ENCODE assay signal across 8 cellular contexts in genomic region chr9:14993891-14994554, GRCh38.
A peak's percentile ranks its signal among the peaks of the same experiment; 100 is the strongest.
DNase-seq lines count a peak whose midpoint lies in the region; ATAC-seq and TF ChIP-seq lines count a peak whose summit lies in the region.

No MANE protein-coding gene starts in this region.

- H3K27me3 ChIP-seq in fibroblast of lung (ENCODE audit: control insufficient read depth, insufficient read depth, low read length) (no peaks in the 10 kb centered on the region), sigmoid colon (no peaks in the 10 kb centered on the region)

- no peaks in the 10 kb centered on the region for H3K9me3 ChIP-seq in fibroblast of lung (ENCODE audit: control insufficient read depth, insufficient read depth, low read depth, low read length)
- no peaks in the 10 kb centered on the region for H3K9me3 ChIP-seq in sigmoid colon

- no peaks in the 10 kb centered on the region for H3K36me3 ChIP-seq in fibroblast of lung (ENCODE audit: control insufficient read depth, insufficient read depth, low read length)
- no peaks in the 10 kb centered on the region for H3K36me3 ChIP-seq in sigmoid colon

- H3K4me3 ChIP-seq in fibroblast of lung (replicated peaks in 1 of 4; ENCODE audit: control extremely low read depth in 1 of 4, insufficient read depth in 1 of 4, low read depth in 3 of 4, low read length in 4 of 4): peak overlapping the region; percentile 53 to 84 (median 64)
- H3K4me3 ChIP-seq in sigmoid colon: peak overlapping the region in 3 of 4 donors; percentile 57 to 62 (median 60)

- TF ChIP-seq EP300 in sigmoid colon (IDR thresholded peaks at IDR 0.05): no peak

- no peaks in the 10 kb centered on the region for H3K79me2 ChIP-seq in fibroblast of lung (ENCODE audit: control insufficient read depth, insufficient read depth, low read length)

- peak overlapping the region; percentile 56 to 77 for H3K27ac Mint-ChIP-seq in T-cell

- peak; percentile 13 for ATAC-seq in GM18505 (IDR thresholded peaks at IDR 0.05; ENCODE audit: unreplicated experiment)
- ATAC-seq in T-cell (replicated peaks in 1 of 4): peak; percentile 67 to 89 (median 71)
- no peak for ATAC-seq in GM21423 (IDR thresholded peaks at IDR 0.05; ENCODE audit: unreplicated experiment)
- no peak for ATAC-seq in HG03460 (IDR thresholded peaks at IDR 0.05; ENCODE audit: unreplicated experiment)
- no peak for ATAC-seq in GM19452 (IDR thresholded peaks at IDR 0.05; ENCODE audit: unreplicated experiment)

- H2AFZ ChIP-seq in fibroblast of lung (ENCODE audit: low read length): peak overlapping the region; percentile 95

- H3K36me3 Mint-ChIP-seq in T-cell: no peaks in the 10 kb centered on the region

- H4K20me1 ChIP-seq in fibroblast of lung (ENCODE audit: control insufficient read depth, extremely low read depth, insufficient read depth, low read length): no peaks in the 10 kb centered on the region

- H3K27me3 Mint-ChIP-seq in T-cell: peaks cover 0 to 6% of the 10 kb centered on the region in 2 donors

- no peaks in the 10 kb centered on the region for H3K9me3 Mint-ChIP-seq in T-cell

- POLR2A ChIA-PET in T-cell (lab: Charles Lee): interaction anchor here in 1 of 2 donors (0.7 kb wide), 1 partner anchor 273 kb away, joined by 3 read pairs; no protein-coding TSS in a partner anchor

- H3K4me1 ChIP-seq in fibroblast of lung (ENCODE audit: control insufficient read depth, extremely low read depth, insufficient read depth, low read length) (no peaks in the 10 kb centered on the region), sigmoid colon (peaks cover 0 to 18% (median 2%) of the 10 kb centered on the region in 4 donors)

- H3K4me1 Mint-ChIP-seq in T-cell: peaks cover 32 to 36% (median 33%) of the 10 kb centered on the region in 3 donors

- H3K4me2 ChIP-seq in fibroblast of lung (ENCODE audit: extremely low read depth, insufficient read depth, low read length): peak overlapping the region; percentile 79

- DNase-seq in T-cell (peak in 2 of 34 experiments; percentile 4 to 9), fibroblast of lung (ENCODE audit: low read depth in 2 of 2) (no peak), sigmoid colon (no peak), EL (no peak)

- intact Hi-C loops in sigmoid colon (cut with DNase I): loop anchor here (10.0 kb wide), 1 partner anchor 129 kb away; no protein-coding TSS in a partner anchor

- TF ChIP-seq CTCF in fibroblast of lung (conservative IDR thresholded peaks at IDR 0.05 in 1 of 2, IDR thresholded peaks at IDR 0.05 in 1 of 2; ENCODE audit: low read depth in 1 of 2, low read length in 2 of 2) (no peak), sigmoid colon (IDR thresholded peaks at IDR 0.05) (no peak)

- H3K27ac ChIP-seq in fibroblast of lung (ENCODE audit: insufficient read depth, low read length) (no peak overlapping the region), sigmoid colon (peak overlapping the region in 2 of 4 donors; percentile 48 to 73)

- CTCF ChIA-PET in T-cell (lab: Charles Lee): no interaction called here

- TF ChIP-seq POLR2A in GM18505 (IDR thresholded peaks at IDR 0.05; ENCODE audit: borderline replicate concordance, extremely low read depth, insufficient read depth, insufficient read length) (no peak), sigmoid colon (IDR thresholded peaks at IDR 0.05) (no peak)

- no peak overlapping the region for H3K9ac ChIP-seq in fibroblast of lung (ENCODE audit: insufficient read depth, low read length)

- 61 to 88% methylated on average over 9 of the region's 9 CpGs for WGBS in sigmoid colon, 2 donors

- peak overlapping the region; percentile 77 to 86 (median 79) for H3K4me3 Mint-ChIP-seq in T-cell

Comparison
In these comparisons a context has a peak if more than half of its experiments do, and no peak if none do; other contexts are left out.
1. ATAC-seq: peak in GM18505 (single experiment) and T-cell (4 of 4); none in GM21423 (single experiment), HG03460 (single experiment) and GM19452 (single experiment).